ENCODE assay signal across 26 cellular contexts in the genomic region with DNA sequence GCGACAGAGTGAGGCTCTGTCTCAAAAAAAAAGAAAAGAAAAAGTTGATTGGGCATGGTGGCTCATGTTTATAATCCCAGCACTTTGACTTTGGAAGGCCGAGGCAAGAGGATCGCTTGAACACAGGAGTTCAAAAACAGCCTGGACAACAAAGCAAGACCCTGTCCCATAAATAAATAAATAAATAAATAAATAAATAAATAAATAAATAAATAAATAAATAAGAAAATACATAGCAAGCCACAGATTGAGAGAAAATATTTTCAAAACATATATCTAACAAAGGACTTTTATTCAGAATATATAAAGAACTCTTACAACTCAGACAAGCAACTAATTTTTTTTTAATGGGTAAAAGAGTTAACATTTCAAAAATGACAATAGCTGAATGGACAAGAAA.
"Had no signal": no experiment of that assay in that cellular context is flagged by ENCODE, and none has a peak within 500 bp of the region (broad histone marks: within the 10 kb centered on the region; RNA-seq: fewer than 3 reads in every experiment).

No MANE protein-coding gene starts in this region.

- DNase-seq: hippocampal formation; left colon; left lung; lower lobe of right lung; mammary epithelial cell; mesenchymal stem cell; naive thymus-derived CD8-positive, alpha-beta T cell; nucleus accumbens; pancreas; retina; right cardiac atrium; sigmoid colon; small intestine; spleen; stimulated activated CD4-positive, alpha-beta T cell treated with anti-CD3 and anti-CD28 coated beads, Interleukin-2, amount 100 ng/mL, for 24 hours; stimulated activated CD4-positive, alpha-beta T cell treated with anti-CD3 and anti-CD28 coated beads, Interleukin-4, amount 100 ng/mL, for 1 hour; stimulated activated naive B cell treated with anti-CD40 and anti-IgM and Interleukin-4, amounts not matched to agents 10 μg/mL and 1 μg/mL and 100 μg/mL, for 72 hours; tibial artery; trophoblast cell; upper lobe of right lung had no signal

- H3K4me1 ChIP-seq: spleen, suprapubic skin, upper lobe of right lung had no signal

- H3K36me3 ChIP-seq: lower lobe of right lung, prostate gland, upper lobe of right lung had no signal

- H3K9me3 ChIP-seq: left lung, lower lobe of right lung, pancreas, prostate gland, sigmoid colon, spleen, suprapubic skin, thoracic aorta, tibial artery, upper lobe of right lung had no signal

- H3K4me3 Mint-ChIP-seq: naive thymus-derived CD8-positive, alpha-beta T cell; nephron; neural crest cell; stimulated activated naive B cell treated with anti-CD40 and anti-IgM and Interleukin-4, amounts not matched to agents 10 μg/mL and 1 μg/mL and 100 μg/mL, for 72 hours; stimulated activated naive CD8-positive, alpha-beta T cell treated with anti-CD3 and anti-CD28 coated beads, Interleukin-15, Interleukin-2, amounts not matched to agents 100 ng/mL and 50 ng/mL, for 24 hours had no signal

- H3K4me1 Mint-ChIP-seq: stimulated activated naive B cell treated with anti-CD40 and anti-IgM and Interleukin-4, amounts not matched to agents 10 μg/mL and 1 μg/mL and 100 μg/mL, for 72 hours had no signal

- H3K27me3 Mint-ChIP-seq: naive thymus-derived CD8-positive, alpha-beta T cell; stimulated activated naive B cell treated with anti-CD40 and anti-IgM and Interleukin-4, amounts not matched to agents 10 μg/mL and 1 μg/mL and 100 μg/mL, for 72 hours; stimulated activated naive CD8-positive, alpha-beta T cell treated with anti-CD3 and anti-CD28 coated beads, Interleukin-15, Interleukin-2, amounts not matched to agents 100 ng/mL and 50 ng/mL, for 24 hours had no signal

- H3K9me3 Mint-ChIP-seq: naive thymus-derived CD8-positive, alpha-beta T cell; nephron; neural crest cell; stimulated activated naive B cell treated with anti-CD40 and anti-IgM and Interleukin-4, amounts not matched to agents 10 μg/mL and 1 μg/mL and 100 μg/mL, for 72 hours; stimulated activated naive CD8-positive, alpha-beta T cell treated with anti-CD3 and anti-CD28 coated beads, Interleukin-15, Interleukin-2, amounts not matched to agents 100 ng/mL and 50 ng/mL, for 24 hours had no signal

- H3K27ac ChIP-seq: left lung, lower lobe of right lung, pancreas, prostate gland, sigmoid colon, spleen, suprapubic skin, thoracic aorta, tibial artery, upper lobe of right lung had no signal

- H3K27me3 ChIP-seq: left lung, pancreas, sigmoid colon, spleen, suprapubic skin, tibial artery, upper lobe of right lung had no signal

- H3K4me3 ChIP-seq: left lung, lower lobe of right lung, pancreas, prostate gland, sigmoid colon, spleen, suprapubic skin, thoracic aorta, tibial artery, upper lobe of right lung had no signal

- ATAC-seq: left colon; left lung; lower lobe of right lung; naive thymus-derived CD8-positive, alpha-beta T cell; pancreas; right cardiac atrium; stimulated activated naive B cell treated with anti-CD40 and anti-IgM and Interleukin-4, amounts not matched to agents 10 μg/mL and 1 μg/mL and 100 μg/mL, for 72 hours; upper lobe of right lung had no signal

- H3K27ac Mint-ChIP-seq: stimulated activated naive B cell treated with anti-CD40 and anti-IgM and Interleukin-4, amounts not matched to agents 10 μg/mL and 1 μg/mL and 100 μg/mL, for 72 hours; stimulated activated naive CD8-positive, alpha-beta T cell treated with anti-CD3 and anti-CD28 coated beads, Interleukin-15, Interleukin-2, amounts not matched to agents 100 ng/mL and 50 ng/mL, for 24 hours had no signal
